13 cellular contexts compared by ENCODE assay signal in genomic region chr1:81702903-81703302, GRCh38.
DNase-seq lines count a peak whose midpoint lies in the region; ATAC-seq, FAIRE-seq and TF ChIP-seq lines count a peak whose summit lies in the region.
"Had no signal": no experiment of that assay in that cellular context is flagged by ENCODE, and none has a peak within 500 bp of the region (broad histone marks: within the 10 kb centered on the region; RNA-seq: fewer than 3 reads in every experiment).

No MANE protein-coding gene starts in this region.

- POLR2A ChIA-PET in IMR-90 (lab: Charles Lee; ENCODE audit: unreplicated experiment), result no interaction called here

- peak; percentile 83 for ATAC-seq in IMR-90 (ENCODE audit: low read depth)
- ATAC-seq in left lung, result peak; percentile 22
- ATAC-seq in GM21723 (IDR thresholded peaks at IDR 0.05; ENCODE audit: unreplicated experiment), result no peak
- ATAC-seq: sciatic nerve had no signal

- H3K9ac ChIP-seq in IMR-90 (ENCODE audit: low read depth, low read length) (no peak overlapping the region), mammary epithelial cell (ENCODE audit: insufficient read depth, low read length) (peak overlapping the region; percentile 34)
- H3K9ac ChIP-seq: BLaER1 treated with 17β-estradiol and CSF1 and Interleukin-3, amounts not matched to agents 10 nM and 100 nM had no signal

- H3K36me3 ChIP-seq in IMR-90 (ENCODE audit: control insufficient read depth, insufficient read depth, low read length) (no peaks in the 10 kb centered on the region), mammary epithelial cell (ENCODE audit: insufficient read depth, low read length) (no peaks in the 10 kb centered on the region), left lung (no peaks in the 10 kb centered on the region)
- H3K36me3 ChIP-seq: BLaER1 treated with 17β-estradiol and CSF1 and Interleukin-3, amounts not matched to agents 10 nM and 100 nM; cardiac muscle cell; heart left ventricle had no signal

- H3K18ac ChIP-seq in IMR-90 (ENCODE audit: low read depth, low read length), result peak overlapping the region; percentile 74; the same call in 1 of the 2 replicates

- H2AFZ ChIP-seq in IMR-90 (replicated peaks; ENCODE audit: low read length, poor library complexity) (no peak overlapping the region), mammary epithelial cell (ENCODE audit: low read depth, low read length) (no peak overlapping the region)

- H2BK5ac ChIP-seq in IMR-90 (ENCODE audit: low read depth, low read length, poor library complexity, severe bottlenecking), result peak overlapping the region; percentile 82

- H3K23ac ChIP-seq in IMR-90 (ENCODE audit: low read depth, low read length), result peak overlapping the region; percentile 86; the same call in 1 of the 2 replicates

- H2BK15ac ChIP-seq in IMR-90 (ENCODE audit: low read depth, low read length), result peak overlapping the region; percentile 17; the same call in 1 of the 3 replicates

- CTCF ChIA-PET in IMR-90 (lab: Yijun Ruan, JAX) (no interaction called here), mammary epithelial cell (lab: Charles Lee; ENCODE audit: low non-redundant PET) (no interaction called here)

- no peaks in the 10 kb centered on the region for H3K79me2 ChIP-seq in mammary epithelial cell (ENCODE audit: insufficient read depth, low read length)

- peak overlapping the region; percentile 8; the same call in 1 of the 2 replicates for H3K14ac ChIP-seq in IMR-90 (replicated peaks; ENCODE audit: low read depth, low read length)

- H2BK120ac ChIP-seq in IMR-90 (ENCODE audit: low read depth, low read length), result peak overlapping the region; percentile 80

- TF ChIP-seq POLR2A in IMR-90 (IDR thresholded peaks at IDR 0.05; ENCODE audit: low read depth, low read length), result no peak

- H3K4ac ChIP-seq in IMR-90 (ENCODE audit: low read depth, low read length), result peak overlapping the region; percentile 56

- dilution Hi-C loops in IMR-90 (cut with HindIII; ENCODE audit: low sequenced_read_pairs, unreplicated experiment) (no loop called here), mammary epithelial cell (cut with HindIII; ENCODE audit: low sequenced_read_pairs) (no loop called here)

- H3K9me1 ChIP-seq in IMR-90 (ENCODE audit: insufficient read depth, low read length), result peaks cover 2% of the 10 kb centered on the region; the same call in 1 of the 2 replicates

- peak; percentile 90 for DNase-seq in AG10803 (ENCODE audit: low read depth)
- DNase-seq in IMR-90, result peak; percentile 95
- DNase-seq in mammary epithelial cell, result peak; percentile 95
- no peak for DNase-seq in left lung
- DNase-seq in CD1c-positive myeloid dendritic cell (ENCODE audit: extremely low spot score), result no peak
- DNase-seq in NCI-H1048 (lab: John Stamatoyannopoulos, UW), result no peak
- no peak for DNase-seq in frontal cortex (ENCODE audit: low spot score in 2 of 2)
- DNase-seq: heart left ventricle, NCI-H1436 had no signal

- 63% methylated on average over 1 of the region's 4 CpGs; no CpG with 5 or more reads in 1 of the 2 experiments for WGBS in IMR-90 (ENCODE audit: extremely low coverage in 2 of 2, insufficient read length in 1 of 2), 2 experiments
- 0% methylated on average over 3 of the region's 4 CpGs for WGBS in mammary epithelial cell (ENCODE audit: low coverage, missing lambda C conversion rate)

- H3K4me1 ChIP-seq in IMR-90 (ENCODE audit: control insufficient read depth, insufficient read depth, low read length), result peaks cover 13% of the 10 kb centered on the region
- H3K4me1 ChIP-seq in mammary epithelial cell (ENCODE audit: insufficient read depth, low read length), result peaks cover 52% of the 10 kb centered on the region
- H3K4me1 ChIP-seq in left lung, result peaks cover 0 to 3% of the 10 kb centered on the region in 2 donors

- no peak for TF ChIP-seq CTCF in AG10803 (conservative IDR thresholded peaks at IDR 0.05; ENCODE audit: low read length)
- no peak for TF ChIP-seq CTCF in IMR-90 (conservative IDR thresholded peaks at IDR 0.05; ENCODE audit: low read depth, low read length)
- TF ChIP-seq CTCF in mammary epithelial cell (conservative IDR thresholded peaks at IDR 0.05 in 1 of 2, IDR thresholded peaks at IDR 0.05 in 1 of 2; ENCODE audit: extremely low read depth in 1 of 2, insufficient read depth in 1 of 2, low read depth in 1 of 2, low read length in 2 of 2), result no peak
- no peak for TF ChIP-seq CTCF in left lung (IDR thresholded peaks at IDR 0.05)

- H3K56ac ChIP-seq in IMR-90 (ENCODE audit: extremely low read depth, insufficient read depth, low read length), result peak overlapping the region; percentile 55

- H3K27me3 ChIP-seq in IMR-90 (ENCODE audit: control insufficient read depth, insufficient read depth, low read length) (no peaks in the 10 kb centered on the region), mammary epithelial cell (ENCODE audit: insufficient read depth, low read length) (no peaks in the 10 kb centered on the region), left lung (no peaks in the 10 kb centered on the region)
- H3K27me3 ChIP-seq: BLaER1 treated with 17β-estradiol and CSF1 and Interleukin-3, amounts not matched to agents 10 nM and 100 nM; cardiac muscle cell; heart left ventricle had no signal

- H3K27ac ChIP-seq in IMR-90 (ENCODE audit: insufficient read depth, low read length) (peak overlapping the region; percentile 84), mammary epithelial cell (ENCODE audit: insufficient read depth, low read depth, low read length) (peak overlapping the region; percentile 83), left lung (no peak overlapping the region)
- H3K27ac ChIP-seq: BLaER1 treated with 17β-estradiol and CSF1 and Interleukin-3, amounts not matched to agents 10 nM and 100 nM; cardiac muscle cell had no signal

- H4K5ac ChIP-seq in IMR-90 (ENCODE audit: low read depth, low read length), result peak overlapping the region; percentile 65; the same call in 1 of the 2 replicates

- peak overlapping the region; percentile 86 for H2BK20ac ChIP-seq in IMR-90 (ENCODE audit: low read depth, low read length)

- no TSS peak for BruUV-seq in IMR-90 (replicated peaks; lab: Mats Ljungman, UMichigan)
- no TSS peak for BruUV-seq in mammary epithelial cell (replicated peaks; lab: Mats Ljungman, UMichigan)

- no peaks in the 10 kb centered on the region for H3K79me1 ChIP-seq in IMR-90 (ENCODE audit: low read depth in 1 of 2, low read length in 2 of 2)

- H3K4me2 ChIP-seq in IMR-90 (ENCODE audit: low read depth, low read length) (peak overlapping the region; percentile 68; the same call in 1 of the 2 replicates), mammary epithelial cell (ENCODE audit: insufficient read depth, low read depth, low read length) (peak overlapping the region; percentile 34)

- H4K91ac ChIP-seq in IMR-90 (ENCODE audit: insufficient read depth, low read depth, low read length), result peak overlapping the region; percentile 13; the same call in 1 of the 2 replicates

- no peak overlapping the region for H2AK9ac ChIP-seq in IMR-90 (replicated peaks; ENCODE audit: low read depth, low read length, poor library complexity)

- in situ Hi-C loops in IMR-90 (cut with MboI; ENCODE audit: low sequenced_read_pairs) (no loop called here), mammary epithelial cell (cut with MboI; ENCODE audit: low sequenced_read_pairs in 2 of 2) (no loop called here)

- no peak; the same call in 1 of the 2 replicates for TF ChIP-seq RAD21 in IMR-90 (IDR thresholded peaks at IDR 0.05; ENCODE audit: low read length)

- intact Hi-C loops in IMR-90 (cut with micrococcal nuclease), result no loop called here
- intact Hi-C loops in mammary epithelial cell (cut with micrococcal nuclease), result no loop called here
- intact Hi-C loops in left lung (cut with DNase I), result no loop called here

- H3K4me3 ChIP-seq in AG10803 (ENCODE audit: low read length) (no peak overlapping the region), IMR-90 (ENCODE audit: insufficient read depth, low read depth, low read length) (no peak overlapping the region), mammary epithelial cell (replicated peaks in 1 of 3; ENCODE audit: insufficient read depth in 1 of 3, low read depth in 2 of 3, low read length in 3 of 3) (no peak overlapping the region), left lung (no peak overlapping the region)
- H3K4me3 ChIP-seq: BLaER1 treated with 17β-estradiol and CSF1 and Interleukin-3, amounts not matched to agents 10 nM and 100 nM; cardiac muscle cell; heart left ventricle had no signal

- H4K8ac ChIP-seq in IMR-90 (ENCODE audit: low read depth in 2 of 2, low read length in 2 of 2), result peak overlapping the region in 1 of 2 experiments; percentile 89; a peak in 3 of 4 replicates

- H4K20me1 ChIP-seq in IMR-90 (ENCODE audit: insufficient read depth, low read length) (no peaks in the 10 kb centered on the region), mammary epithelial cell (ENCODE audit: insufficient read depth, low read length) (no peaks in the 10 kb centered on the region)
- H4K20me1 ChIP-seq: BLaER1 treated with 17β-estradiol and CSF1 and Interleukin-3, amounts not matched to agents 10 nM and 100 nM had no signal

- H3K9me3 ChIP-seq in IMR-90 (ENCODE audit: control insufficient read depth, insufficient read depth, low read length), result no peaks in the 10 kb centered on the region
- H3K9me3 ChIP-seq in mammary epithelial cell (replicated peaks; ENCODE audit: insufficient read depth, low read length), result no peaks in the 10 kb centered on the region
- no peaks in the 10 kb centered on the region for H3K9me3 ChIP-seq in left lung
- H3K9me3 ChIP-seq: BLaER1 treated with 17β-estradiol and CSF1 and Interleukin-3, amounts not matched to agents 10 nM and 100 nM; heart left ventricle had no signal

- H2AK5ac ChIP-seq in IMR-90 (ENCODE audit: low read depth, low read length), result peak overlapping the region; percentile 32; the same call in 1 of the 2 replicates

- no peak for FAIRE-seq in frontal cortex (lab: Jason Lieb, UNC)

TF ChIP-seq in IMR-90, 13 proteins besides CTCF, POLR2A, EP300 and RAD21 (continues in another document):
- TF ChIP-seq CEBPB (IDR thresholded peaks at IDR 0.05; ENCODE audit: low read depth, low read length), result peak; percentile 61; the same call in 1 of the 2 replicates
- TF ChIP-seq ELK1 (IDR thresholded peaks at IDR 0.05; ENCODE audit: borderline replicate concordance, low read depth, low read length), result no peak
- TF ChIP-seq FOS (IDR thresholded peaks at IDR 0.05; ENCODE audit: low read depth, low read length), result peak; percentile 79
- no peak for TF ChIP-seq BHLHE40 (IDR thresholded peaks at IDR 0.05; ENCODE audit: low read depth, low read length)
- TF ChIP-seq NFE2L2 (IDR thresholded peaks at IDR 0.05; ENCODE audit: low read depth, low read length), result peak; percentile 62
- TF ChIP-seq SMC3 (IDR thresholded peaks at IDR 0.05; ENCODE audit: low read depth, low read length), result no peak
- TF ChIP-seq RCOR1 (IDR thresholded peaks at IDR 0.05; ENCODE audit: insufficient replicate concordance, low read length), result no peak

Comparison
In these comparisons a context has a peak if more than half of its experiments do, and no peak if none do; other contexts are left out.
1. DNase-seq: peak in AG10803 (single experiment), IMR-90 (single experiment) and mammary epithelial cell (single experiment); none in left lung (0 of 2), CD1c-positive myeloid dendritic cell (single experiment), NCI-H1048 (single experiment) and frontal cortex (0 of 2).
2. H3K27ac ChIP-seq: peak in IMR-90 (single experiment) and mammary epithelial cell (single experiment); none in left lung (0 of 2).